Comparison of ENCODE assay signal across 17 cellular contexts in the genomic region with DNA sequence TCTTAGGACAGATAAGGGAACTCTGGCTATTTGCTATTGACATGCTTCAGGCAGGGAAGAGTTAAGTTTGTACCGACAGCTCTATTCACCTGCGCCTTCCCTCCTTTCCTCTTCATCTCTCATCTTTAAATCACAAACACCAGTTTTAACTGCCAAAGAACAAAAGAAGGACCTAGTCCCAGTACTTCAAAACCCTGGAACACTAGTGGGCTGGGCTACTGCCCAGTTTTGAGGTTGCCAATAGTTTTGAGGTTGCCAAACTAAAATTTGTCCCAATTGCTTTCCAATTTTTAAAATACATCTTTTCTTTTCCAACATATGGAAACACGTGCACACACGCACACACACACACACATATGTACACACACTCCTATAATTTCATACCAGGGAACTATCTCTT.
DNase-seq lines count a peak whose midpoint lies in the region; ATAC-seq and TF ChIP-seq lines count a peak whose summit lies in the region.
"Had no signal": no experiment of that assay in that cellular context is flagged by ENCODE, and none has a peak within 500 bp of the region (broad histone marks: within the 10 kb centered on the region; RNA-seq: fewer than 3 reads in every experiment).

No MANE protein-coding gene starts in this region.

- DNase-seq in G401 (ENCODE audit: low spot score) (peak; percentile 77), NCI-H446 treated with DMSO at 0.1 percent for 48 hours (lab: John Stamatoyannopoulos, UW) (peak; percentile 77), fibroblast of peridontal ligament (ENCODE audit: extremely low read depth) (peak; percentile 3), endothelial cell (ENCODE audit: low spot score) (no peak)
- DNase-seq: ACHN; BE2C; CD4-positive, CD25-positive, alpha-beta regulatory T cell; CD8-positive, alpha-beta memory T cell; DMS153; DMS79; GF-D8; GOT3; H7; HFFc6 had no signal

- H3K27me3 Mint-ChIP-seq in endothelial cell (ENCODE audit: unreplicated experiment) = no peaks in the 10 kb centered on the region

- H3K27ac Mint-ChIP-seq in endothelial cell (ENCODE audit: unreplicated experiment) = no peak overlapping the region
- H3K27ac Mint-ChIP-seq: CD4-positive, CD25-positive, alpha-beta regulatory T cell; CD8-positive, alpha-beta memory T cell; HFFc6 had no signal

- H3K9me3 Mint-ChIP-seq in endothelial cell (ENCODE audit: unreplicated experiment) = no peaks in the 10 kb centered on the region
- H3K9me3 Mint-ChIP-seq: CD4-positive, CD25-positive, alpha-beta regulatory T cell; CD8-positive, alpha-beta memory T cell; HFFc6 had no signal

- H3K36me3 Mint-ChIP-seq in endothelial cell (ENCODE audit: low read depth, unreplicated experiment) = no peaks in the 10 kb centered on the region
- H3K36me3 Mint-ChIP-seq: CD4-positive, CD25-positive, alpha-beta regulatory T cell; CD8-positive, alpha-beta memory T cell had no signal

- no peaks in the 10 kb centered on the region for H3K4me1 Mint-ChIP-seq in endothelial cell (ENCODE audit: unreplicated experiment)
- H3K4me1 Mint-ChIP-seq: CD4-positive, CD25-positive, alpha-beta regulatory T cell; CD8-positive, alpha-beta memory T cell had no signal

- in situ Hi-C loops in G401 (cut with HindIII; ENCODE audit: low sequenced_read_pairs) = no loop called here

- no peak overlapping the region for H3K4me3 Mint-ChIP-seq in endothelial cell (ENCODE audit: unreplicated experiment)
- H3K4me3 Mint-ChIP-seq: CD4-positive, CD25-positive, alpha-beta regulatory T cell; CD8-positive, alpha-beta memory T cell; HFFc6 had no signal

- no peak for TF ChIP-seq CTCF in endothelial cell (IDR thresholded peaks at IDR 0.05; ENCODE audit: unreplicated experiment)

- ATAC-seq in HG02678 (IDR thresholded peaks at IDR 0.05; ENCODE audit: unreplicated experiment) = no peak
- no peak for ATAC-seq in GM21825 (IDR thresholded peaks at IDR 0.05; ENCODE audit: unreplicated experiment)
- ATAC-seq: HCT116 had no signal
